8 cellular contexts compared by ENCODE assay signal in genomic region chr17:4555863-4556646, GRCh38. TPM values are rescaled to one million over a fixed set of nuclear protein-coding genes. Genes with fewer than 3 reads are reported as not detected.
A peak's percentile ranks its signal among the peaks of the same experiment; 100 is the strongest.
DNase-seq lines count a peak whose midpoint lies in the region; ATAC-seq and TF ChIP-seq lines count a peak whose summit lies in the region.

No MANE protein-coding gene starts in this region.

- peak overlapping the region; percentile 57 to 90 (median 85); a peak in 21 of 22 replicates for H3K27ac ChIP-seq in BLaER1 treated with 17β-estradiol and CSF1 and Interleukin-3, amounts not matched to agents 10 nM and 100 nM
- H3K27ac ChIP-seq in dorsolateral prefrontal cortex, result peak overlapping the region in 58 of 59 donors; percentile 29 to 97 (median 88)

- DNase-seq in MG63 (no peak), dorsolateral prefrontal cortex (no peak), nephron progenitor cell (no peak), EL (no peak), islet precursor cell (no peak), HEK293T (ENCODE audit: extremely low spot score) (no peak)

- no peaks in the 10 kb centered on the region for H3K9me3 ChIP-seq in BLaER1 treated with 17β-estradiol and CSF1 and Interleukin-3, amounts not matched to agents 10 nM and 100 nM (replicated peaks in 1 of 11)
- no peaks in the 10 kb centered on the region for H3K9me3 ChIP-seq in MG63

- peak overlapping the region; percentile 89 for H3K4me3 Mint-ChIP-seq in nephron progenitor cell

- POLR2A ChIA-PET in HEK293T (lab: Yijun Ruan, JAX), result interaction anchor here (0.6 to 3.4 kb wide), 17 partner anchors 11 to 527 kb away, joined by 3 to 22 read pairs (median 4); partner anchors contain the start of genes RNF167 and SLC25A11

- H3K36me3 Mint-ChIP-seq in nephron progenitor cell (ENCODE audit: low read depth), result peaks cover 2% of the 10 kb centered on the region

- H3K4me2 ChIP-seq in BLaER1 treated with 17β-estradiol and CSF1 and Interleukin-3, amounts not matched to agents 10 nM and 100 nM, result peak overlapping the region; percentile 82 to 98 (median 95)

- intact Hi-C loops in dorsolateral prefrontal cortex (cut with DNase I), result loop anchor here in 1 of 2 donors (1.0 kb wide), 1 partner anchor 148 kb away; the partner anchor contains the start of gene PELP1

- H3K9ac ChIP-seq in BLaER1 treated with 17β-estradiol and CSF1 and Interleukin-3, amounts not matched to agents 10 nM and 100 nM, result peak overlapping the region; percentile 72 to 92 (median 87)

- H3K27me3 ChIP-seq in BLaER1 treated with 17β-estradiol and CSF1 and Interleukin-3, amounts not matched to agents 10 nM and 100 nM, result no peaks in the 10 kb centered on the region
- H3K27me3 ChIP-seq in MG63 (no peaks in the 10 kb centered on the region), dorsolateral prefrontal cortex (no peaks in the 10 kb centered on the region)

- peak overlapping the region; percentile 78 to 97 (median 92) for H3K4me3 ChIP-seq in BLaER1 treated with 17β-estradiol and CSF1 and Interleukin-3, amounts not matched to agents 10 nM and 100 nM
- peak overlapping the region; percentile 86 for H3K4me3 ChIP-seq in MG63
- H3K4me3 ChIP-seq in dorsolateral prefrontal cortex, result peak overlapping the region; percentile 58 to 99 (median 85)

- H3K4me1 Mint-ChIP-seq in nephron progenitor cell, result peaks cover 52% of the 10 kb centered on the region

- peaks cover 22 to 33% (median 30%) of the 10 kb centered on the region in 11 experiments for H3K36me3 ChIP-seq in BLaER1 treated with 17β-estradiol and CSF1 and Interleukin-3, amounts not matched to agents 10 nM and 100 nM
- peaks cover 17% of the 10 kb centered on the region for H3K36me3 ChIP-seq in MG63

- CTCF ChIA-PET in HEK293T (lab: Yijun Ruan, JAX), result interaction anchor here (1.1 to 2.3 kb wide), 2 partner anchors 9 to 11 kb away, joined by 4 to 10 read pairs; no protein-coding TSS in a partner anchor

- no peaks in the 10 kb centered on the region for H3K9me3 Mint-ChIP-seq in nephron progenitor cell

- H3K4me1 ChIP-seq in BLaER1 treated with 17β-estradiol and CSF1 and Interleukin-3, amounts not matched to agents 10 nM and 100 nM, result peaks cover 24 to 50% (median 43%) of the 10 kb centered on the region in 10 experiments

- TF ChIP-seq CTCF in dorsolateral prefrontal cortex (IDR thresholded peaks at IDR 0.05 in 54 of 56, conservative IDR thresholded peaks at IDR 0.05 in 2 of 56; ENCODE audit: low read depth in 1 of 56, partially characterized antibody in 56 of 56) (no peak), nephron progenitor cell (IDR thresholded peaks at IDR 0.05) (no peak)

- no peak for ATAC-seq in esophagus mucosa

- no peak overlapping the region for H3K27ac Mint-ChIP-seq in nephron progenitor cell

- H3K27me3 Mint-ChIP-seq in nephron progenitor cell (ENCODE audit: low read depth, poor library complexity), result peaks cover 2% of the 10 kb centered on the region

- H4K20me1 ChIP-seq in BLaER1 treated with 17β-estradiol and CSF1 and Interleukin-3, amounts not matched to agents 10 nM and 100 nM, result peaks cover 0 to 38% (median 26%) of the 10 kb centered on the region in 11 experiments; a peak in 13 of 22 replicates

TF ChIP-seq in HEK293T, 16 proteins besides CTCF, POLR2A, EP300 and RAD21:
- no peak for TF ChIP-seq FOXM1 (IDR thresholded peaks at IDR 0.05; ENCODE audit: borderline replicate concordance)
- TF ChIP-seq SP1 (IDR thresholded peaks at IDR 0.05), result no peak
- no peak for TF ChIP-seq ELF4 (IDR thresholded peaks at IDR 0.05)
- no peak for TF ChIP-seq TARDBP (IDR thresholded peaks at IDR 0.05)
- TF ChIP-seq BHLHE40 (IDR thresholded peaks at IDR 0.05; ENCODE audit: borderline replicate concordance), result no peak
- no peak for TF ChIP-seq HDGF (IDR thresholded peaks at IDR 0.05; ENCODE audit: borderline replicate concordance)
- no peak for TF ChIP-seq PKNOX1 (IDR thresholded peaks at IDR 0.05)
- TF ChIP-seq ARNT (IDR thresholded peaks at IDR 0.05), result no peak
- TF ChIP-seq LEF1 (IDR thresholded peaks at IDR 0.05; ENCODE audit: borderline replicate concordance), result no peak
- no peak for TF ChIP-seq SUZ12 (IDR thresholded peaks at IDR 0.05)
- TF ChIP-seq FOXA1 (IDR thresholded peaks at IDR 0.05), result no peak
- no peak for TF ChIP-seq ZNF384 (IDR thresholded peaks at IDR 0.05)
- TF ChIP-seq L3MBTL2 (conservative IDR thresholded peaks at IDR 0.05), result no peak
- TF ChIP-seq NFRKB (IDR thresholded peaks at IDR 0.05), result no peak
- no peak for TF ChIP-seq CTBP1 (IDR thresholded peaks at IDR 0.05; ENCODE audit: borderline replicate concordance)
- no peak for TF ChIP-seq FOXK2 (IDR thresholded peaks at IDR 0.05)
TF ChIP-seq in HEK293T: peak in this region for 0.

RNA-seq across cellular contexts. Expression of gene MYBBP1A, which starts 0.9 kb away (rescaled TPM):
- 34.0 and 63.2 TPM in 2 replicates for total RNA-seq in MG63 (2014; rRNA removed; shearing (Covaris generic); ENCODE audit: low replicate concordance)
- total RNA-seq in dorsolateral prefrontal cortex, result 100 to 1,000 TPM in 2 of 120 experiments, 10 to 100 TPM in 118; 49.9 to 110 (median 68.5) TPM
- 42.9 TPM for total RNA-seq in esophagus mucosa

RNA-seq across cellular contexts. Expression of gene GGT6, which starts 4.3 kb away (rescaled TPM):
- total RNA-seq in MG63 (2014; rRNA removed; shearing (Covaris generic); ENCODE audit: low replicate concordance), result not detected in 2 replicates
- under 1 TPM in 1 of 120 experiments, not detected in 119; 0.29 TPM for total RNA-seq in dorsolateral prefrontal cortex
- total RNA-seq in esophagus mucosa, result 41.6 TPM

RNA-seq across cellular contexts. Expression of gene SMTNL2, which starts 28.3 kb away (rescaled TPM):
- total RNA-seq in MG63 (2014; rRNA removed; shearing (Covaris generic); ENCODE audit: low replicate concordance), result not detected in 2 replicates
- total RNA-seq in dorsolateral prefrontal cortex (1 to 10 TPM in 38 of 120 experiments, under 1 TPM in 51, not detected in 31; 0.19 to 4.3 (median 0.85) TPM), esophagus mucosa (0.56 TPM)

RNA-seq across cellular contexts. Expression of gene SPNS2, which starts 57.4 kb away (rescaled TPM):
- 0.22 and 4.2 TPM in 2 replicates for total RNA-seq in MG63 (2014; rRNA removed; shearing (Covaris generic); ENCODE audit: low replicate concordance)
- 100 to 1,000 TPM in 4 of 120 experiments, 10 to 100 TPM in 116; 41.1 to 115 (median 69.7) TPM for total RNA-seq in dorsolateral prefrontal cortex
- total RNA-seq in esophagus mucosa, result 33.9 TPM

Comparison
In these comparisons a context has a peak if more than half of its experiments do, and no peak if none do; other contexts are left out.
1. RNA of gene GGT6, which starts 4.3 kb away (total RNA-seq): 41.6 TPM in esophagus mucosa (single experiment); not detected in MG63 and 0.29 TPM in dorsolateral prefrontal cortex; every median in the first group is over 10 times any median in the second.
2. Peak in every context shown above with its lines, with median percentiles within 50 percentile points of each other: H3K4me3 ChIP-seq.